ENCODE assay signal across 2 cellular contexts in the genomic region with DNA sequence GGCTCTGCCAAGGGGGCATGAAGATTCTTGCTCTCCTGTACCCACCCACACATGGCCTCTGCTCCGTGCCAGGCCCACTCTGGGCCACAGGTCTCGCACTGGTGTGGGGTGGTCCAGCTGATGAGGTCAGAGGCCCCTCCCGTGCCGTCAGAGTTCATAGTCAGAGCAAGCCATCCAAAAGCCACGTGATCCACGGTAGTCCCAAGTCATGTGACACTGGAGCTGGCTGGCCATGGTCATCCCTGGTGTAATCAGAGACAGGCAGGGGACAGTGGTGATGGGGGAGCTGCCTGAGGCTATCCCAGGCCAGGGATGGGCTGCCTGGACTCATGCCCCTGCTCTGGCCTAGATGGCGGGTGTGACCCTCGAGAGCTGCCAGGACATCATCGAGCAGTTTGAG.
TF ChIP-seq lines count a peak whose summit lies in the region.

No MANE protein-coding gene starts in this region.

TF ChIP-seq in A549, 52 proteins besides CTCF, POLR2A, EP300 and RAD21:
- TF ChIP-seq ZNF302 (CRISPR knock-in tag; IDR thresholded peaks at IDR 0.05) (no peak), USF2 (IDR thresholded peaks at IDR 0.05) (0 out of 2 replicates have a peak, but pooled peaks have one; percentile 21), EHF (CRISPR knock-in tag; IDR thresholded peaks at IDR 0.05) (no peak)

TF ChIP-seq in IMR-90, 13 proteins besides CTCF, POLR2A, EP300 and RAD21:
- TF ChIP-seq NFE2L2 (IDR thresholded peaks at IDR 0.05; ENCODE audit: low read depth, low read length) (no peak), USF2 (IDR thresholded peaks at IDR 0.05; ENCODE audit: low read depth, low read length) (peak; percentile 22; the same call in 1 of the 2 replicates)
